34 cellular contexts compared by ENCODE assay signal in genomic region chr1:237959838-237960237, GRCh38.
"Had no signal": no experiment of that assay in that cellular context is flagged by ENCODE, and none has a peak within 500 bp of the region (broad histone marks: within the 10 kb centered on the region; RNA-seq: fewer than 3 reads in every experiment).

No MANE protein-coding gene starts in this region.

- H3K9me3 Mint-ChIP-seq: activated CD4-positive, alpha-beta T cell treated with anti-CD3 and anti-CD28 coated beads, Interleukin-2, amount 10 ng/mL, durations not matched to agents 24 days and 14 days; activated naive CD4-positive, alpha-beta T cell treated with anti-CD3 and anti-CD28 coated beads for 36 hours; activated naive CD4-positive, alpha-beta T cell treated with anti-CD3 and anti-CD28 coated beads, Interleukin-2, amount 50 U/mL, for 24 hours; activated naive CD8-positive, alpha-beta T cell treated with anti-CD3 and anti-CD28 coated beads for 36 hours; activated T-helper 1 cell treated with anti-CD3 and anti-CD28 coated beads, Interleukin-12 subunit alpha, Interleukin-12 subunit beta, Interleukin-2, Interleukin-4 antibody, amounts not matched to agents 30 ng/mL and 10 ng/mL and 1 ng/mL, durations not matched to agents 14 hours and 24 hours and 36 hours; activated T-helper 2 cell treated with anti-CD3 and anti-CD28 coated beads, Interferon-gamma antibody, Interleukin-2, Interleukin-4, amounts not matched to agents 10 μg/mL and 5 μg/mL and 100 μg/mL, durations not matched to agents 14 hours and 24 hours and 36 hours had no signal

- H3K27me3 ChIP-seq: adrenal gland, body of pancreas, esophagus muscularis mucosa, gastroesophageal sphincter had no signal

- H3K36me3 ChIP-seq: adrenal gland, esophagus muscularis mucosa, gastroesophageal sphincter had no signal

- DNase-seq: activated CD4-positive, alpha-beta memory T cell treated with anti-CD3 and anti-CD28 coated beads for 36 hours; activated CD4-positive, alpha-beta T cell treated with anti-CD3 and anti-CD28 coated beads for 36 hours; activated CD4-positive, alpha-beta T cell treated with anti-CD3 and anti-CD28 coated beads, Interleukin-2, amount 10 ng/mL, durations not matched to agents 24 days and 14 days; activated CD4-positive, CD25-positive, alpha-beta regulatory T cell; activated CD4-positive, CD25-positive, alpha-beta regulatory T cell treated with anti-CD3 and anti-CD28 coated beads, Interleukin-2, amount 50 U/mL, for 72 hours; activated CD8-positive, alpha-beta memory T cell treated with anti-CD3 and anti-CD28 coated beads, Interleukin-2, amount 10 ng/mL, durations not matched to agents 7 days and 5 days; activated CD8-positive, alpha-beta memory T cell treated with anti-CD3 and anti-CD28 coated beads, Interleukin-2, amount 50 U/mL, for 4 hours; activated CD8-positive, alpha-beta T cell treated with anti-CD3 and anti-CD28 coated beads, Interleukin-2, amount 10 ng/mL, durations not matched to agents 7 days and 5 days; activated effector memory CD4-positive, alpha-beta T cell treated with anti-CD3 and anti-CD28 coated beads, Interleukin-2, amount 50 U/mL, for 16 hours; activated naive CD4-positive, alpha-beta T cell treated with anti-CD3 and anti-CD28 coated beads for 36 hours; activated naive CD8-positive, alpha-beta T cell treated with anti-CD3 and anti-CD28 coated beads for 36 hours; activated naive CD8-positive, alpha-beta T cell treated with anti-CD3 and anti-CD28 coated beads, Interleukin-2, amount 50 U/mL, for 24 hours; activated T-cell treated with anti-CD3 and anti-CD28 coated beads, Interleukin-2, amount 50 U/mL, for 1 hour; activated T-cell treated with anti-CD3 and anti-CD28 coated beads, Interleukin-2, amount 50 U/mL, for 48 hours; adrenal gland; amygdala; aorta; body of pancreas; caudate nucleus; cortex of kidney; dermis blood vessel endothelial cell; effector CD4-positive, alpha-beta T cell; effector memory CD8-positive, alpha-beta T cell; erythroblast; foreskin melanocyte; T-helper 1 cell; T-helper 17 cell; T1000 had no signal

- H3K36me3 Mint-ChIP-seq: activated CD4-positive, alpha-beta memory T cell treated with anti-CD3 and anti-CD28 coated beads for 36 hours; activated CD8-positive, alpha-beta memory T cell treated with anti-CD3 and anti-CD28 coated beads, Interleukin-2, amount 10 ng/mL, durations not matched to agents 7 days and 5 days; activated naive CD4-positive, alpha-beta T cell treated with anti-CD3 and anti-CD28 coated beads, Interleukin-2, amount 50 U/mL, for 24 hours; activated naive CD8-positive, alpha-beta T cell treated with anti-CD3 and anti-CD28 coated beads for 36 hours had no signal

- H3K4me3 ChIP-seq: adrenal gland, body of pancreas, esophagus muscularis mucosa, gastroesophageal sphincter had no signal

- H3K4me1 Mint-ChIP-seq: activated CD4-positive, alpha-beta T cell treated with anti-CD3 and anti-CD28 coated beads for 36 hours; activated CD4-positive, alpha-beta T cell treated with anti-CD3 and anti-CD28 coated beads, Interleukin-2, amount 10 ng/mL, durations not matched to agents 24 days and 14 days; activated CD8-positive, alpha-beta memory T cell treated with anti-CD3 and anti-CD28 coated beads, Interleukin-2, amount 10 ng/mL, durations not matched to agents 7 days and 5 days; activated naive CD4-positive, alpha-beta T cell treated with anti-CD3 and anti-CD28 coated beads, Interleukin-2, amount 50 U/mL, for 24 hours; activated naive CD8-positive, alpha-beta T cell treated with anti-CD3 and anti-CD28 coated beads for 36 hours; activated naive CD8-positive, alpha-beta T cell treated with anti-CD3 and anti-CD28 coated beads, Interleukin-2, amount 50 U/mL, for 24 hours; T-helper 17 cell had no signal

- H3K27ac Mint-ChIP-seq: activated CD4-positive, alpha-beta memory T cell treated with anti-CD3 and anti-CD28 coated beads for 36 hours; activated CD4-positive, alpha-beta T cell treated with anti-CD3 and anti-CD28 coated beads for 36 hours; activated CD4-positive, alpha-beta T cell treated with anti-CD3 and anti-CD28 coated beads, Interleukin-2, amount 10 ng/mL, durations not matched to agents 24 days and 14 days; activated CD8-positive, alpha-beta memory T cell treated with anti-CD3 and anti-CD28 coated beads, Interleukin-2, amount 10 ng/mL, durations not matched to agents 7 days and 5 days; activated CD8-positive, alpha-beta T cell treated with anti-CD3 and anti-CD28 coated beads, Interleukin-2, amount 10 ng/mL, durations not matched to agents 7 days and 5 days; activated naive CD4-positive, alpha-beta T cell treated with anti-CD3 and anti-CD28 coated beads for 36 hours; activated naive CD4-positive, alpha-beta T cell treated with anti-CD3 and anti-CD28 coated beads, Interleukin-2, amount 50 U/mL, for 24 hours; activated naive CD8-positive, alpha-beta T cell treated with anti-CD3 and anti-CD28 coated beads for 36 hours; activated naive CD8-positive, alpha-beta T cell treated with anti-CD3 and anti-CD28 coated beads, Interleukin-2, amount 50 U/mL, for 24 hours; activated T-helper 1 cell treated with anti-CD3 and anti-CD28 coated beads, Interleukin-12 subunit alpha, Interleukin-12 subunit beta, Interleukin-2, Interleukin-4 antibody, amounts not matched to agents 30 ng/mL and 10 ng/mL and 1 ng/mL, durations not matched to agents 14 hours and 24 hours and 36 hours; activated T-helper 2 cell treated with anti-CD3 and anti-CD28 coated beads, Interferon-gamma antibody, Interleukin-2, Interleukin-4, amounts not matched to agents 10 μg/mL and 5 μg/mL and 100 μg/mL, durations not matched to agents 14 hours and 24 hours and 36 hours; effector memory CD8-positive, alpha-beta T cell; T-helper 17 cell; T-helper 2 cell treated with Interferon-gamma antibody and Interleukin-4, amounts not matched to agents 5 μg/mL and 100 μg/mL, for 36 hours had no signal

- H3K4me1 ChIP-seq: adrenal gland, body of pancreas, esophagus muscularis mucosa, gastroesophageal sphincter had no signal

- H3K4me3 Mint-ChIP-seq: activated CD4-positive, alpha-beta memory T cell treated with anti-CD3 and anti-CD28 coated beads for 36 hours; activated CD4-positive, alpha-beta T cell treated with anti-CD3 and anti-CD28 coated beads for 36 hours; activated CD4-positive, alpha-beta T cell treated with anti-CD3 and anti-CD28 coated beads, Interleukin-2, amount 10 ng/mL, durations not matched to agents 24 days and 14 days; activated CD8-positive, alpha-beta memory T cell treated with anti-CD3 and anti-CD28 coated beads, Interleukin-2, amount 10 ng/mL, durations not matched to agents 7 days and 5 days; activated CD8-positive, alpha-beta T cell treated with anti-CD3 and anti-CD28 coated beads, Interleukin-2, amount 10 ng/mL, durations not matched to agents 7 days and 5 days; activated naive CD4-positive, alpha-beta T cell treated with anti-CD3 and anti-CD28 coated beads for 36 hours; activated naive CD4-positive, alpha-beta T cell treated with anti-CD3 and anti-CD28 coated beads, Interleukin-2, amount 50 U/mL, for 24 hours; activated naive CD8-positive, alpha-beta T cell treated with anti-CD3 and anti-CD28 coated beads for 36 hours; activated naive CD8-positive, alpha-beta T cell treated with anti-CD3 and anti-CD28 coated beads, Interleukin-2, amount 50 U/mL, for 24 hours; activated T-helper 1 cell treated with anti-CD3 and anti-CD28 coated beads, Interleukin-12 subunit alpha, Interleukin-12 subunit beta, Interleukin-2, Interleukin-4 antibody, amounts not matched to agents 30 ng/mL and 10 ng/mL and 1 ng/mL, durations not matched to agents 14 hours and 24 hours and 36 hours; effector memory CD8-positive, alpha-beta T cell; T-helper 17 cell; T-helper 2 cell treated with Interferon-gamma antibody and Interleukin-4, amounts not matched to agents 5 μg/mL and 100 μg/mL, for 36 hours had no signal

- ATAC-seq: activated CD4-positive, alpha-beta T cell treated with anti-CD3 and anti-CD28 coated beads for 36 hours; activated CD8-positive, alpha-beta memory T cell treated with anti-CD3 and anti-CD28 coated beads, Interleukin-2, amount 10 ng/mL, durations not matched to agents 7 days and 5 days; activated CD8-positive, alpha-beta T cell treated with anti-CD3 and anti-CD28 coated beads, Interleukin-2, amount 10 ng/mL, durations not matched to agents 7 days and 5 days; activated naive CD8-positive, alpha-beta T cell treated with anti-CD3 and anti-CD28 coated beads, Interleukin-2, amount 50 U/mL, for 24 hours; body of pancreas; effector memory CD8-positive, alpha-beta T cell; gastroesophageal sphincter; T-helper 17 cell had no signal

- H3K27me3 Mint-ChIP-seq: activated CD4-positive, alpha-beta memory T cell treated with anti-CD3 and anti-CD28 coated beads for 36 hours; activated CD4-positive, alpha-beta T cell treated with anti-CD3 and anti-CD28 coated beads for 36 hours; activated CD4-positive, alpha-beta T cell treated with anti-CD3 and anti-CD28 coated beads, Interleukin-2, amount 10 ng/mL, durations not matched to agents 24 days and 14 days; activated CD8-positive, alpha-beta memory T cell treated with anti-CD3 and anti-CD28 coated beads, Interleukin-2, amount 10 ng/mL, durations not matched to agents 7 days and 5 days; activated naive CD4-positive, alpha-beta T cell treated with anti-CD3 and anti-CD28 coated beads, Interleukin-2, amount 50 U/mL, for 24 hours; activated naive CD8-positive, alpha-beta T cell treated with anti-CD3 and anti-CD28 coated beads for 36 hours; activated naive CD8-positive, alpha-beta T cell treated with anti-CD3 and anti-CD28 coated beads, Interleukin-2, amount 50 U/mL, for 24 hours; effector memory CD8-positive, alpha-beta T cell; T-helper 17 cell had no signal

- H3K27ac ChIP-seq: adrenal gland, body of pancreas, esophagus muscularis mucosa, gastroesophageal sphincter had no signal

- H3K9me3 ChIP-seq: adrenal gland, body of pancreas, esophagus muscularis mucosa, gastroesophageal sphincter had no signal
